Comparison of ENCODE assay signal across 1 cellular context in genomic region chr1:235644693-235645305, GRCh38.
TF ChIP-seq lines count a peak whose summit lies in the region.

No MANE protein-coding gene starts in this region.

TF ChIP-seq in HepG2, 621 proteins besides CTCF, POLR2A, EP300 and RAD21:
- TF ChIP-seq ZNF687 (CRISPR knock-in tag; IDR thresholded peaks at IDR 0.05): peak; percentile 56
- no peak for TF ChIP-seq YY1 (IDR thresholded peaks at IDR 0.05; ENCODE audit: insufficient read depth, insufficient replicate concordance, low read depth, low read length)
- peak; percentile 25; the same call in 1 of the 2 replicates for TF ChIP-seq NR2F6 (IDR thresholded peaks at IDR 0.05)
- no peak for TF ChIP-seq NR2F6 (CRISPR knock-in tag; IDR thresholded peaks at IDR 0.05)
- TF ChIP-seq AGO2 (optimal IDR thresholded peaks at IDR 0.05; ENCODE audit: low read depth, low read length): peak; percentile 35
- no peak for TF ChIP-seq SMYD3 (CRISPR knock-in tag; IDR thresholded peaks at IDR 0.05)
TF ChIP-seq in HepG2: peak in this region for 3.
